18 cellular contexts compared by ENCODE assay signal in the genomic region with DNA sequence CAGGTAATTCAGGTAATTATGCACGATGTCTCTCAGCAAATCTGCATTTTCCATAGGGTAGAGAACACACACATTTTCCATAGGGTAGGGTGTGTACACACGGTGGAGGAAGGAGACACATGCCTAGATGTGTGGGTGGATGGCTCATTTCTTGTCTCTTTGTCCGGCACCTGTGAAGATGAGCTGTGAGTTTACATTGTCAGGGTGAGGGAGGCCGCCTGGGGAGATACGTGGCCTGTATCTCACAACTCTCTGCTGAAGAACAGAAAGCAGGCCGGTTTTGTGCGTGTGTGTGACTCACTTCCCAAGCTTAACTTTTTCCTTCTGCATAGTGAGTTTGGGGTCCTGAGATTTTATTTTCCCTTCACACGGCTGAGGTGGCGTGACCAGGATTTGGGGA.
DNase-seq lines count a peak whose midpoint lies in the region; ATAC-seq and TF ChIP-seq lines count a peak whose summit lies in the region.
"Had no signal": no experiment of that assay in that cellular context is flagged by ENCODE, and none has a peak within 500 bp of the region (broad histone marks: within the 10 kb centered on the region; RNA-seq: fewer than 3 reads in every experiment).

No MANE protein-coding gene starts in this region.

- H3K4me1 Mint-ChIP-seq in WTC11 = peaks cover 29% of the 10 kb centered on the region
- H3K4me1 Mint-ChIP-seq in stimulated activated naive CD8-positive, alpha-beta T cell treated with anti-CD3 and anti-CD28 coated beads, Interleukin-15, Interleukin-2, amounts not matched to agents 100 ng/mL and 50 ng/mL, for 24 hours (ENCODE audit: low read depth) = peaks cover 39% of the 10 kb centered on the region

- peaks cover 70% of the 10 kb centered on the region for H3K36me3 Mint-ChIP-seq in WTC11
- peaks cover 60% of the 10 kb centered on the region for H3K36me3 Mint-ChIP-seq in stimulated activated naive CD8-positive, alpha-beta T cell treated with anti-CD3 and anti-CD28 coated beads, Interleukin-15, Interleukin-2, amounts not matched to agents 100 ng/mL and 50 ng/mL, for 24 hours (ENCODE audit: low read depth)

- ATAC-seq in heart right ventricle (no peak), WTC11 (no peak), GM18519 (IDR thresholded peaks at IDR 0.05; ENCODE audit: low FRiP score, unreplicated experiment) (no peak), GM21576 (IDR thresholded peaks at IDR 0.05; ENCODE audit: unreplicated experiment) (no peak)
- ATAC-seq: left ventricle myocardium superior; naive thymus-derived CD8-positive, alpha-beta T cell; T-cell had no signal

- H3K4me3 ChIP-seq in left ventricle myocardium inferior (no peak overlapping the region), heart right ventricle (no peak overlapping the region)
- H3K4me3 ChIP-seq: GM23338 had no signal

- H3K4me3 Mint-ChIP-seq in WTC11 = no peak overlapping the region
- no peak overlapping the region for H3K4me3 Mint-ChIP-seq in stimulated activated naive CD8-positive, alpha-beta T cell treated with anti-CD3 and anti-CD28 coated beads, Interleukin-15, Interleukin-2, amounts not matched to agents 100 ng/mL and 50 ng/mL, for 24 hours
- H3K4me3 Mint-ChIP-seq: GM23338; naive thymus-derived CD8-positive, alpha-beta T cell; T-cell had no signal

- H3K36me3 ChIP-seq in left ventricle myocardium inferior (peaks cover 31% of the 10 kb centered on the region), heart right ventricle (peaks cover 0 to 100% (median 10%) of the 10 kb centered on the region in 9 donors)

- DNase-seq in left ventricle myocardium inferior (no peak), heart right ventricle (no peak), WTC11 (ENCODE audit: low spot score) (no peak), iris pigment epithelial cell (ENCODE audit: low read depth) (peak; percentile 70), COR-L47 (lab: John Stamatoyannopoulos, UW) (no peak)
- DNase-seq: activated gamma-delta T cell; AML-193; brain microvascular endothelial cell; DMS79; naive thymus-derived CD8-positive, alpha-beta T cell; NCI-H2171; stimulated activated naive CD4-positive, alpha-beta T cell treated with Interleukin-2 at 50 U/mL for 16 hours; T-cell had no signal

- H3K27me3 ChIP-seq in left ventricle myocardium inferior (ENCODE audit: low read depth) (peaks cover 68% of the 10 kb centered on the region), heart right ventricle (peaks cover 0 to 36% (median 4%) of the 10 kb centered on the region in 7 donors)
- H3K27me3 ChIP-seq: brain microvascular endothelial cell had no signal

- intact Hi-C loops in left ventricle myocardium inferior (cut with micrococcal nuclease) (loop anchor here (5.0 kb wide), 1 partner anchor 260 kb away; no protein-coding TSS in a partner anchor), heart right ventricle (cut with DNase I) (loop anchor here in 7 of 10 donors (5.0 to 10.0 kb wide), 4 partner anchors 60 to 808 kb away; partner anchors contain the start of gene SLC6A6 (in 2 of the 7))

- H3K27ac ChIP-seq in left ventricle myocardium inferior (replicated peaks) (peak overlapping the region; percentile 67), heart right ventricle (no peak overlapping the region)
- H3K27ac ChIP-seq: brain microvascular endothelial cell had no signal

- WGBS in heart right ventricle, 2 donors = 92 to 96% methylated on average over 9 of the region's 9 CpGs

- H3K27me3 Mint-ChIP-seq in WTC11 (ENCODE audit: low read depth) = no peaks in the 10 kb centered on the region; the same call in 1 of the 2 replicates
- H3K27me3 Mint-ChIP-seq in stimulated activated naive CD8-positive, alpha-beta T cell treated with anti-CD3 and anti-CD28 coated beads, Interleukin-15, Interleukin-2, amounts not matched to agents 100 ng/mL and 50 ng/mL, for 24 hours = no peaks in the 10 kb centered on the region
- H3K27me3 Mint-ChIP-seq: naive thymus-derived CD8-positive, alpha-beta T cell; T-cell had no signal

- TF ChIP-seq CTCF in left ventricle myocardium inferior (IDR thresholded peaks at IDR 0.05; ENCODE audit: borderline replicate concordance) (no peak), heart right ventricle (IDR thresholded peaks at IDR 0.05) (no peak), WTC11 (IDR thresholded peaks at IDR 0.05) (no peak)

- peak overlapping the region; percentile 76; the same call in 1 of the 2 replicates for H3K27ac Mint-ChIP-seq in WTC11
- H3K27ac Mint-ChIP-seq in stimulated activated naive CD8-positive, alpha-beta T cell treated with anti-CD3 and anti-CD28 coated beads, Interleukin-15, Interleukin-2, amounts not matched to agents 100 ng/mL and 50 ng/mL, for 24 hours = peak overlapping the region; percentile 83
- H3K27ac Mint-ChIP-seq: GM23338, T-cell had no signal

- POLR2A ChIA-PET in WTC11 (lab: Charles Lee) = no interaction called here

- CTCF ChIA-PET in WTC11 (lab: Charles Lee) = interaction anchor here (0.8 to 2.9 kb wide), 6 partner anchors 87 to 259 kb away, joined by 3 to 15 read pairs (median 5); no protein-coding TSS in a partner anchor

- H3K4me1 ChIP-seq in left ventricle myocardium inferior (peaks cover 54% of the 10 kb centered on the region), heart right ventricle (peaks cover 2 to 47% (median 25%) of the 10 kb centered on the region in 9 donors)

- H3K9me3 Mint-ChIP-seq in WTC11 = no peaks in the 10 kb centered on the region
- H3K9me3 Mint-ChIP-seq in stimulated activated naive CD8-positive, alpha-beta T cell treated with anti-CD3 and anti-CD28 coated beads, Interleukin-15, Interleukin-2, amounts not matched to agents 100 ng/mL and 50 ng/mL, for 24 hours = no peaks in the 10 kb centered on the region
- H3K9me3 Mint-ChIP-seq: GM23338; naive thymus-derived CD8-positive, alpha-beta T cell; T-cell had no signal

- H3K9me3 ChIP-seq in left ventricle myocardium inferior (replicated peaks) (no peaks in the 10 kb centered on the region), heart right ventricle (no peaks in the 10 kb centered on the region)

TF ChIP-seq in WTC11, 78 proteins besides CTCF, POLR2A, EP300 and RAD21 (continues in another document):
- TF ChIP-seq ZNF281 (CRISPR knock-in tag; IDR thresholded peaks at IDR 0.05) (no peak), FOXP1 (CRISPR knock-in tag; IDR thresholded peaks at IDR 0.05; ENCODE audit: borderline replicate concordance) (no peak), TCF7 (CRISPR knock-in tag; IDR thresholded peaks at IDR 0.05; ENCODE audit: low read depth) (no peak), TEAD1 (CRISPR knock-in tag; IDR thresholded peaks at IDR 0.05) (no peak), ZNF317 (CRISPR knock-in tag; IDR thresholded peaks at IDR 0.05; ENCODE audit: borderline replicate concordance, low read depth) (no peak), ATF1 (CRISPR knock-in tag; IDR thresholded peaks at IDR 0.05) (no peak), SP1 (CRISPR knock-in tag; conservative IDR thresholded peaks at IDR 0.05) (no peak), ETV6 (CRISPR knock-in tag; IDR thresholded peaks at IDR 0.05) (no peak), OVOL2 (CRISPR knock-in tag; IDR thresholded peaks at IDR 0.05; ENCODE audit: borderline replicate concordance) (no peak), ZNF423 (CRISPR knock-in tag; IDR thresholded peaks at IDR 0.05) (no peak), CBFB (CRISPR knock-in tag; IDR thresholded peaks at IDR 0.05; ENCODE audit: low read depth) (no peak), IRF1 (CRISPR knock-in tag; IDR thresholded peaks at IDR 0.05) (no peak), ZNF416 (CRISPR knock-in tag; IDR thresholded peaks at IDR 0.05) (no peak), TEAD4 (CRISPR knock-in tag; IDR thresholded peaks at IDR 0.05) (no peak), KAT7 (CRISPR knock-in tag; IDR thresholded peaks at IDR 0.05; ENCODE audit: borderline replicate concordance) (no peak), JAZF1 (CRISPR knock-in tag; IDR thresholded peaks at IDR 0.05) (no peak)
- TF ChIP-seq, protein P1, sequence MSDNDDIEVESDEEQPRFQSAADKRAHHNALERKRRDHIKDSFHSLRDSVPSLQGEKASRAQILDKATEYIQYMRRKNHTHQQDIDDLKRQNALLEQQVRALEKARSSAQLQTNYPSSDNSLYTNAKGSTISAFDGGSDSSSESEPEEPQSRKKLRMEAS (CRISPR knock-in tag; IDR thresholded peaks at IDR 0.05) = no peak
- TF ChIP-seq, protein P2, sequence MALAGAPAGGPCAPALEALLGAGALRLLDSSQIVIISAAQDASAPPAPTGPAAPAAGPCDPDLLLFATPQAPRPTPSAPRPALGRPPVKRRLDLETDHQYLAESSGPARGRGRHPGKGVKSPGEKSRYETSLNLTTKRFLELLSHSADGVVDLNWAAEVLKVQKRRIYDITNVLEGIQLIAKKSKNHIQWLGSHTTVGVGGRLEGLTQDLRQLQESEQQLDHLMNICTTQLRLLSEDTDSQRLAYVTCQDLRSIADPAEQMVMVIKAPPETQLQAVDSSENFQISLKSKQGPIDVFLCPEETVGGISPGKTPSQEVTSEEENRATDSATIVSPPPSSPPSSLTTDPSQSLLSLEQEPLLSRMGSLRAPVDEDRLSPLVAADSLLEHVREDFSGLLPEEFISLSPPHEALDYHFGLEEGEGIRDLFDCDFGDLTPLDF (CRISPR knock-in tag; IDR thresholded peaks at IDR 0.05) = no peak
